In genomic region chr16:27549607-27549856, GRCh38 we compare ENCODE assay signal across 8 cellular contexts. TPM values are rescaled to one million over a fixed set of nuclear protein-coding genes. Genes with fewer than 3 reads are reported as not detected.
DNase-seq lines count a peak whose midpoint lies in the region; ATAC-seq and TF ChIP-seq lines count a peak whose summit lies in the region.

No MANE protein-coding gene starts in this region.

- H3K4me1 ChIP-seq in BLaER1, result peaks cover 33% of the 10 kb centered on the region
- H3K4me1 ChIP-seq in MM.1S (ENCODE audit: low read length), result peaks cover 11% of the 10 kb centered on the region

- ATAC-seq in GM21619 (IDR thresholded peaks at IDR 0.05; ENCODE audit: unreplicated experiment) (peak; percentile 36), omental fat pad (ENCODE audit: low FRiP score) (peak; percentile 43)

- H3F3A ChIP-seq in MM.1S (ENCODE audit: insufficient read depth, low read length), result no peaks in the 10 kb centered on the region

- H3K36me3 ChIP-seq in BLaER1 (peaks cover 23% of the 10 kb centered on the region), MM.1S (replicated peaks; ENCODE audit: insufficient read depth, low read length) (no peaks in the 10 kb centered on the region)

- no peak for TF ChIP-seq POLR2A in erythroblast (IDR thresholded peaks at IDR 0.05; ENCODE audit: low read length)

- H3K4me3 ChIP-seq in BLaER1, result peak overlapping the region; percentile 80
- peak overlapping the region; percentile 94 for H3K4me3 ChIP-seq in MM.1S (ENCODE audit: low read length)
- peak overlapping the region; percentile 98 for H3K4me3 ChIP-seq in epithelial cell of proximal tubule (ENCODE audit: low read depth, low read length)

- no peaks in the 10 kb centered on the region for H3K9me2 ChIP-seq in MM.1S (replicated peaks; ENCODE audit: insufficient read depth, low read length)

- H2AFZ ChIP-seq in MM.1S (ENCODE audit: low read length), result 0 out of 2 replicates have a peak overlapping the region, but pooled peaks have one; percentile 69

- no peak overlapping the region for H3K27ac ChIP-seq in BLaER1
- no peak overlapping the region for H3K27ac ChIP-seq in MM.1S (ENCODE audit: low read length)

- TF ChIP-seq CTCF in MM.1S (IDR thresholded peaks at IDR 0.05; ENCODE audit: low read length) (no peak), epithelial cell of proximal tubule (conservative IDR thresholded peaks at IDR 0.05; ENCODE audit: low read depth, low read length) (no peak), omental fat pad (IDR thresholded peaks at IDR 0.05) (no peak)

- H3K27me3 ChIP-seq in BLaER1 (no peaks in the 10 kb centered on the region), MM.1S (replicated peaks; ENCODE audit: insufficient read depth, low read length) (no peaks in the 10 kb centered on the region)

- peak overlapping the region; percentile 98; the same call in 1 of the 2 replicates for H3K4me2 ChIP-seq in BLaER1
- H3K4me2 ChIP-seq in MM.1S (ENCODE audit: low read depth, low read length), result no peak overlapping the region

- H3K9ac ChIP-seq in BLaER1 (peak overlapping the region; percentile 82), MM.1S (ENCODE audit: low read length) (peak overlapping the region; percentile 63; the same call in 1 of the 2 replicates)

- H3K79me2 ChIP-seq in MM.1S (ENCODE audit: low read length), result peaks cover 36% of the 10 kb centered on the region

- DNase-seq in MM.1S (no peak), epithelial cell of proximal tubule (ENCODE audit: low read depth) (no peak), omental fat pad (ENCODE audit: low spot score) (no peak), NCI-H1436 (lab: John Stamatoyannopoulos, UW) (no peak), NCI-H2029 treated with DMSO at 0.1 percent for 48 hours (lab: John Stamatoyannopoulos, UW) (no peak), erythroblast (lab: John Stamatoyannopoulos, UW) (no peak)

- peaks cover 47% of the 10 kb centered on the region for H4K20me1 ChIP-seq in BLaER1
- H4K20me1 ChIP-seq in MM.1S (ENCODE audit: insufficient read depth, low read length), result no peaks in the 10 kb centered on the region

- H3K9me3 ChIP-seq in BLaER1 (no peaks in the 10 kb centered on the region), MM.1S (replicated peaks; ENCODE audit: insufficient read depth, low read length) (no peaks in the 10 kb centered on the region)

RNA-seq across cellular contexts. Expression of gene GTF3C1, which starts 0.2 kb away (rescaled TPM):
- total RNA-seq in epithelial cell of proximal tubule (67.9 and 73.2 TPM in 2 replicates), omental fat pad (10 to 100 TPM; 38.5 to 57.2 (median 41.0) TPM)

RNA-seq across cellular contexts. Expression of gene KATNIP, which starts 0.4 kb away (rescaled TPM):
- 9.8 and 32.8 TPM in 2 replicates for total RNA-seq in epithelial cell of proximal tubule
- total RNA-seq in omental fat pad, result 10 to 100 TPM; 18.1 to 22.9 (median 20.0) TPM
